1 cellular context compared by ENCODE assay signal in genomic region chr5:139711852-139712171, GRCh38.
TF ChIP-seq lines count a peak whose summit lies in the region.

No MANE protein-coding gene starts in this region.

TF ChIP-seq in SK-N-SH, 30 proteins besides CTCF, POLR2A, EP300 and RAD21 (continued from another document):
- TF ChIP-seq SMC3 (IDR thresholded peaks at IDR 0.05; ENCODE audit: low read depth, low read length) (0 out of 2 replicates have a peak, but pooled peaks have one; percentile 13), PBX3 (IDR thresholded peaks at IDR 0.05) (no peak), RCOR1 (IDR thresholded peaks at IDR 0.05; ENCODE audit: low read length) (no peak)
